ENCODE assay signal across 2 cellular contexts in genomic region chr12:57726884-57727757, GRCh38.
TF ChIP-seq lines count a peak whose summit lies in the region.

No MANE protein-coding gene starts in this region.

TF ChIP-seq in SK-N-SH, 30 proteins besides CTCF, POLR2A, EP300 and RAD21:
- TF ChIP-seq, protein P1, sequence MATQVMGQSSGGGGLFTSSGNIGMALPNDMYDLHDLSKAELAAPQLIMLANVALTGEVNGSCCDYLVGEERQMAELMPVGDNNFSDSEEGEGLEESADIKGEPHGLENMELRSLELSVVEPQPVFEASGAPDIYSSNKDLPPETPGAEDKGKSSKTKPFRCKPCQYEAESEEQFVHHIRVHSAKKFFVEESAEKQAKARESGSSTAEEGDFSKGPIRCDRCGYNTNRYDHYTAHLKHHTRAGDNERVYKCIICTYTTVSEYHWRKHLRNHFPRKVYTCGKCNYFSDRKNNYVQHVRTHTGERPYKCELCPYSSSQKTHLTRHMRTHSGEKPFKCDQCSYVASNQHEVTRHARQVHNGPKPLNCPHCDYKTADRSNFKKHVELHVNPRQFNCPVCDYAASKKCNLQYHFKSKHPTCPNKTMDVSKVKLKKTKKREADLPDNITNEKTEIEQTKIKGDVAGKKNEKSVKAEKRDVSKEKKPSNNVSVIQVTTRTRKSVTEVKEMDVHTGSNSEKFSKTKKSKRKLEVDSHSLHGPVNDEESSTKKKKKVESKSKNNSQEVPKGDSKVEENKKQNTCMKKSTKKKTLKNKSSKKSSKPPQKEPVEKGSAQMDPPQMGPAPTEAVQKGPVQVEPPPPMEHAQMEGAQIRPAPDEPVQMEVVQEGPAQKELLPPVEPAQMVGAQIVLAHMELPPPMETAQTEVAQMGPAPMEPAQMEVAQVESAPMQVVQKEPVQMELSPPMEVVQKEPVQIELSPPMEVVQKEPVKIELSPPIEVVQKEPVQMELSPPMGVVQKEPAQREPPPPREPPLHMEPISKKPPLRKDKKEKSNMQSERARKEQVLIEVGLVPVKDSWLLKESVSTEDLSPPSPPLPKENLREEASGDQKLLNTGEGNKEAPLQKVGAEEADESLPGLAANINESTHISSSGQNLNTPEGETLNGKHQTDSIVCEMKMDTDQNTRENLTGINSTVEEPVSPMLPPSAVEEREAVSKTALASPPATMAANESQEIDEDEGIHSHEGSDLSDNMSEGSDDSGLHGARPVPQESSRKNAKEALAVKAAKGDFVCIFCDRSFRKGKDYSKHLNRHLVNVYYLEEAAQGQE (IDR thresholded peaks at IDR 0.05; ENCODE audit: low read depth, low read length) = peak; percentile 86
- TF ChIP-seq PBX3 (IDR thresholded peaks at IDR 0.05) (no peak), USF2 (IDR thresholded peaks at IDR 0.05; ENCODE audit: borderline replicate concordance, low read depth, low read length) (no peak)
- TF ChIP-seq, protein P2, sequence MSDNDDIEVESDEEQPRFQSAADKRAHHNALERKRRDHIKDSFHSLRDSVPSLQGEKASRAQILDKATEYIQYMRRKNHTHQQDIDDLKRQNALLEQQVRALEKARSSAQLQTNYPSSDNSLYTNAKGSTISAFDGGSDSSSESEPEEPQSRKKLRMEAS (IDR thresholded peaks at IDR 0.05; ENCODE audit: low read depth) = 0 out of 2 replicates have a peak, but pooled peaks have one; percentile 0

TF ChIP-seq in SK-N-SH treated with all-trans-retinoic acid at 6 μM for 48 hours, 23 proteins besides CTCF, POLR2A, EP300 and RAD21 (continued from another document):
- TF ChIP-seq, protein P3, sequence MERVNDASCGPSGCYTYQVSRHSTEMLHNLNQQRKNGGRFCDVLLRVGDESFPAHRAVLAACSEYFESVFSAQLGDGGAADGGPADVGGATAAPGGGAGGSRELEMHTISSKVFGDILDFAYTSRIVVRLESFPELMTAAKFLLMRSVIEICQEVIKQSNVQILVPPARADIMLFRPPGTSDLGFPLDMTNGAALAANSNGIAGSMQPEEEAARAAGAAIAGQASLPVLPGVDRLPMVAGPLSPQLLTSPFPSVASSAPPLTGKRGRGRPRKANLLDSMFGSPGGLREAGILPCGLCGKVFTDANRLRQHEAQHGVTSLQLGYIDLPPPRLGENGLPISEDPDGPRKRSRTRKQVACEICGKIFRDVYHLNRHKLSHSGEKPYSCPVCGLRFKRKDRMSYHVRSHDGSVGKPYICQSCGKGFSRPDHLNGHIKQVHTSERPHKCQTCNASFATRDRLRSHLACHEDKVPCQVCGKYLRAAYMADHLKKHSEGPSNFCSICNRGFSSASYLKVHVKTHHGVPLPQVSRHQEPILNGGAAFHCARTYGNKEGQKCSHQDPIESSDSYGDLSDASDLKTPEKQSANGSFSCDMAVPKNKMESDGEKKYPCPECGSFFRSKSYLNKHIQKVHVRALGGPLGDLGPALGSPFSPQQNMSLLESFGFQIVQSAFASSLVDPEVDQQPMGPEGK (CRISPR knock-in tag; IDR thresholded peaks at IDR 0.05; ENCODE audit: borderline replicate concordance) = no peak
- TF ChIP-seq PPARA (CRISPR knock-in tag; IDR thresholded peaks at IDR 0.05; ENCODE audit: borderline replicate concordance) = no peak
- no peak for TF ChIP-seq RARB (CRISPR knock-in tag; IDR thresholded peaks at IDR 0.05)
- TF ChIP-seq SNAI2 (CRISPR knock-in tag; IDR thresholded peaks at IDR 0.05) = no peak
- no peak for TF ChIP-seq OSR1 (CRISPR knock-in tag; IDR thresholded peaks at IDR 0.05)
- no peak for TF ChIP-seq ZFP30 (CRISPR knock-in tag; IDR thresholded peaks at IDR 0.05)
- TF ChIP-seq GLIS3 (CRISPR knock-in tag; IDR thresholded peaks at IDR 0.05) = no peak
- TF ChIP-seq ZC3H10 (CRISPR knock-in tag; IDR thresholded peaks at IDR 0.05) = no peak
- TF ChIP-seq BACH2 (CRISPR knock-in tag; IDR thresholded peaks at IDR 0.05; ENCODE audit: borderline replicate concordance) = no peak
- no peak for TF ChIP-seq ZFP3 (CRISPR knock-in tag; IDR thresholded peaks at IDR 0.05)
- no peak for TF ChIP-seq ARNTL (CRISPR knock-in tag; IDR thresholded peaks at IDR 0.05; ENCODE audit: borderline replicate concordance, low read depth)
- TF ChIP-seq ZNF8 (CRISPR knock-in tag; IDR thresholded peaks at IDR 0.05) = no peak
